ENCODE assay signal across 8 cellular contexts in genomic region chr5:73564644-73565165, GRCh38. TPM values are rescaled to one million over a fixed set of nuclear protein-coding genes. Genes with fewer than 3 reads are reported as not detected.
DNase-seq lines count a peak whose midpoint lies in the region; ATAC-seq and TF ChIP-seq lines count a peak whose summit lies in the region.

No MANE protein-coding gene starts in this region.

- no peaks in the 10 kb centered on the region for H3K9me3 ChIP-seq in HUES6 (ENCODE audit: control insufficient read depth, insufficient read depth, low read depth, low read length)
- H3K9me3 ChIP-seq in heart right ventricle: no peaks in the 10 kb centered on the region

- H3K27ac ChIP-seq in HUES6 (ENCODE audit: low read depth, low read length) (peak overlapping the region; percentile 3; the same call in 1 of the 2 replicates), heart right ventricle (peak overlapping the region; percentile 48 to 98 (median 89))

- H3K36me3 Mint-ChIP-seq in activated T-helper 1 cell treated with anti-CD3 and anti-CD28 coated beads, Interleukin-12 subunit alpha, Interleukin-12 subunit beta, Interleukin-2, Interleukin-4 antibody, amounts not matched to agents 30 ng/mL and 10 ng/mL and 1 ng/mL, durations not matched to agents 14 hours and 24 hours and 36 hours (ENCODE audit: low read depth): peaks cover 21% of the 10 kb centered on the region

- H3K4me1 ChIP-seq in HUES6 (ENCODE audit: control insufficient read depth, insufficient read depth, low read length) (peaks cover 7% of the 10 kb centered on the region; the same call in 1 of the 2 replicates), heart right ventricle (peaks cover 3 to 42% (median 39%) of the 10 kb centered on the region in 9 donors)

- H3K27me3 ChIP-seq in HUES6 (ENCODE audit: control insufficient read depth, insufficient read depth, low read length): no peaks in the 10 kb centered on the region
- H3K27me3 ChIP-seq in heart right ventricle: no peaks in the 10 kb centered on the region

- H3K4me1 Mint-ChIP-seq in activated T-helper 1 cell treated with anti-CD3 and anti-CD28 coated beads, Interleukin-12 subunit alpha, Interleukin-12 subunit beta, Interleukin-2, Interleukin-4 antibody, amounts not matched to agents 30 ng/mL and 10 ng/mL and 1 ng/mL, durations not matched to agents 14 hours and 24 hours and 36 hours (ENCODE audit: low read depth): peaks cover 32% of the 10 kb centered on the region

- H3K9ac ChIP-seq in HUES6 (ENCODE audit: low read length): peak overlapping the region; percentile 83

- ATAC-seq in GM19328 (IDR thresholded peaks at IDR 0.05; ENCODE audit: unreplicated experiment): peak; percentile 5
- ATAC-seq in heart right ventricle: peak in 5 of 8 donors; percentile 2 to 10 (median 3)
- peak; percentile 7 for ATAC-seq in sciatic nerve
- no peak for ATAC-seq in HG03469 (IDR thresholded peaks at IDR 0.05; ENCODE audit: unreplicated experiment)

- no peaks in the 10 kb centered on the region for H3K9me3 Mint-ChIP-seq in activated T-helper 1 cell treated with anti-CD3 and anti-CD28 coated beads, Interleukin-12 subunit alpha, Interleukin-12 subunit beta, Interleukin-2, Interleukin-4 antibody, amounts not matched to agents 30 ng/mL and 10 ng/mL and 1 ng/mL, durations not matched to agents 14 hours and 24 hours and 36 hours

- 1 to 3% methylated on average over 12 of the region's 12 CpGs for WGBS in heart right ventricle, 2 donors

- DNase-seq in activated T-helper 1 cell treated with anti-CD3 and anti-CD28 coated beads, Interleukin-12 subunit alpha, Interleukin-12 subunit beta, Interleukin-2, Interleukin-4 antibody, amounts not matched to agents 30 ng/mL and 10 ng/mL and 1 ng/mL, durations not matched to agents 14 hours and 24 hours and 36 hours (ENCODE audit: low spot score): no peak
- DNase-seq in heart right ventricle (no peak), sciatic nerve (ENCODE audit: low spot score) (no peak), amniotic stem cell (lab: John Stamatoyannopoulos, UW) (no peak), DMS79 treated with DMSO at 0.1 percent for 48 hours (lab: John Stamatoyannopoulos, UW) (no peak)

- H3K27ac Mint-ChIP-seq in activated T-helper 1 cell treated with anti-CD3 and anti-CD28 coated beads, Interleukin-12 subunit alpha, Interleukin-12 subunit beta, Interleukin-2, Interleukin-4 antibody, amounts not matched to agents 30 ng/mL and 10 ng/mL and 1 ng/mL, durations not matched to agents 14 hours and 24 hours and 36 hours: peak overlapping the region; percentile 99

- peak overlapping the region; percentile 95 for H3K4me3 Mint-ChIP-seq in activated T-helper 1 cell treated with anti-CD3 and anti-CD28 coated beads, Interleukin-12 subunit alpha, Interleukin-12 subunit beta, Interleukin-2, Interleukin-4 antibody, amounts not matched to agents 30 ng/mL and 10 ng/mL and 1 ng/mL, durations not matched to agents 14 hours and 24 hours and 36 hours

- intact Hi-C loops in activated T-helper 1 cell treated with anti-CD3 and anti-CD28 coated beads, Interleukin-12 subunit alpha, Interleukin-12 subunit beta, Interleukin-2, Interleukin-4 antibody, amounts not matched to agents 30 ng/mL and 10 ng/mL and 1 ng/mL, durations not matched to agents 14 hours and 24 hours and 36 hours (cut with micrococcal nuclease): loop anchor here (1.0 to 10.0 kb wide), 9 partner anchors 28 to 1977 kb away; partner anchors contain the start of genes BTF3, GFM2, HEXB and HMGCR
- intact Hi-C loops in heart right ventricle (cut with DNase I) (loop anchor here in 1 of 10 donors (10.0 kb wide), 1 partner anchor 1200 kb away; the partner anchor contains the start of genes GFM2 and NSA2), sciatic nerve (cut with DNase I) (no loop called here)

- TF ChIP-seq CTCF in heart right ventricle (IDR thresholded peaks at IDR 0.05): no peak

- H3K36me3 ChIP-seq in HUES6 (ENCODE audit: control insufficient read depth, insufficient read depth, low read length): peaks cover 28% of the 10 kb centered on the region
- H3K36me3 ChIP-seq in heart right ventricle: peaks cover 0 to 54% (median 14%) of the 10 kb centered on the region in 9 donors

- H3K4me3 ChIP-seq in HUES6 (ENCODE audit: low read depth, low read length): peak overlapping the region; percentile 90
- H3K4me3 ChIP-seq in heart right ventricle: peak overlapping the region; percentile 51 to 92 (median 77)

- no peaks in the 10 kb centered on the region for H3K27me3 Mint-ChIP-seq in activated T-helper 1 cell treated with anti-CD3 and anti-CD28 coated beads, Interleukin-12 subunit alpha, Interleukin-12 subunit beta, Interleukin-2, Interleukin-4 antibody, amounts not matched to agents 30 ng/mL and 10 ng/mL and 1 ng/mL, durations not matched to agents 14 hours and 24 hours and 36 hours (ENCODE audit: insufficient read depth)

RNA-seq across cellular contexts. Expression of gene ANKRA2, which starts 0.7 kb away (rescaled TPM):
- total RNA-seq in activated T-helper 1 cell treated with anti-CD3 and anti-CD28 coated beads, Interleukin-12 subunit alpha, Interleukin-12 subunit beta, Interleukin-2, Interleukin-4 antibody, amounts not matched to agents 30 ng/mL and 10 ng/mL and 1 ng/mL, durations not matched to agents 14 hours and 24 hours and 36 hours: 15.8 and 18.8 TPM in 2 replicates
- 10 to 100 TPM; 10.4 to 15.9 (median 12.0) TPM for total RNA-seq in heart right ventricle
- polyA plus RNA-seq in heart right ventricle: 10 to 100 TPM in 1 of 2 donors, 1 to 10 TPM in 1; 6.0 to 23.4 TPM
- 28.0 TPM for total RNA-seq in sciatic nerve

RNA-seq across cellular contexts. Expression of gene UTP15, which starts 0.8 kb away (rescaled TPM):
- total RNA-seq in activated T-helper 1 cell treated with anti-CD3 and anti-CD28 coated beads, Interleukin-12 subunit alpha, Interleukin-12 subunit beta, Interleukin-2, Interleukin-4 antibody, amounts not matched to agents 30 ng/mL and 10 ng/mL and 1 ng/mL, durations not matched to agents 14 hours and 24 hours and 36 hours: 61.0 and 64.1 TPM in 2 replicates
- 10 to 100 TPM in 6 of 10 donors, 1 to 10 TPM in 4; 9.1 to 15.0 (median 10.6) TPM for total RNA-seq in heart right ventricle
- 1 to 10 TPM; 2.6 to 3.9 TPM for polyA plus RNA-seq in heart right ventricle
- total RNA-seq in sciatic nerve: 18.5 TPM
